14 cellular contexts compared by ENCODE assay signal in genomic region chr1:151884445-151884844, GRCh38. TPM values are rescaled to one million over a fixed set of nuclear protein-coding genes. Genes with fewer than 3 reads are reported as not detected.
"Had no signal": no experiment of that assay in that cellular context is flagged by ENCODE, and none has a peak within 500 bp of the region (broad histone marks: within the 10 kb centered on the region; RNA-seq: fewer than 3 reads in every experiment).

No MANE protein-coding gene starts in this region.

RNA-seq across cellular contexts. Expression of gene THEM5, which starts 30.9 kb away (rescaled TPM):
- total RNA-seq: cerebellum, endothelial cell of umbilical vein, gastrocnemius medialis, glomerular endothelial cell, kidney epithelial cell, left cardiac atrium, left lung, left ventricle myocardium superior, lower lobe of right lung, lung microvascular endothelial cell, mononuclear cell, mucosa of gallbladder had no signal
- polyA plus RNA-seq: endothelial cell of umbilical vein, heart right ventricle had no signal

RNA-seq across cellular contexts. Expression of gene C2CD4D, which starts 44.8 kb away (rescaled TPM):
- total RNA-seq: cerebellum, dermis blood vessel endothelial cell, endothelial cell of umbilical vein, gastrocnemius medialis, glomerular endothelial cell, heart right ventricle, left cardiac atrium, left ventricle myocardium superior had no signal
- polyA plus RNA-seq: endothelial cell of umbilical vein had no signal

RNA-seq across cellular contexts. Expression of gene RORC, which starts 52.8 kb away (rescaled TPM):
- total RNA-seq: endothelial cell of umbilical vein, glomerular endothelial cell, lung microvascular endothelial cell had no signal
- polyA plus RNA-seq: endothelial cell of umbilical vein had no signal
